10 cellular contexts compared by ENCODE assay signal in genomic region chr5:113212244-113212920, GRCh38.
A peak's percentile ranks its signal among the peaks of the same experiment; 100 is the strongest.
DNase-seq lines count a peak whose midpoint lies in the region; ATAC-seq and TF ChIP-seq lines count a peak whose summit lies in the region.
"Had no signal": no experiment of that assay in that cellular context is flagged by ENCODE, and none has a peak within 500 bp of the region (broad histone marks: within the 10 kb centered on the region; RNA-seq: fewer than 3 reads in every experiment).

No MANE protein-coding gene starts in this region.

- no peak for TF ChIP-seq CTCF in GM20000 (IDR thresholded peaks at IDR 0.05; ENCODE audit: extremely low read depth, missing control alignments)

- DNase-seq in EL = peak; percentile 37
- DNase-seq in NCI-H69 (lab: John Stamatoyannopoulos, UW) = peak; percentile 96
- DNase-seq in dedifferentiated amniotic fluid mesenchymal stem cell (ENCODE audit: extremely low spot score) = peak; percentile 43
- peak; percentile 29 for DNase-seq in midbrain (lab: John Stamatoyannopoulos, UW)
- no peak for DNase-seq in GM20000 (ENCODE audit: low spot score)
- DNase-seq: activated naive CD4-positive, alpha-beta T cell; esophagus squamous epithelium had no signal

- ATAC-seq in GM21619 (IDR thresholded peaks at IDR 0.05; ENCODE audit: unreplicated experiment) (no peak), GM18498 (IDR thresholded peaks at IDR 0.05; ENCODE audit: unreplicated experiment) (no peak), HG03025 (IDR thresholded peaks at IDR 0.05; ENCODE audit: low FRiP score, unreplicated experiment) (no peak)
